1 cellular context compared by ENCODE assay signal in genomic region chr6:25062070-25062811, GRCh38.
A peak's percentile ranks its signal among the peaks of the same experiment; 100 is the strongest.
TF ChIP-seq lines count a peak whose summit lies in the region.

No MANE protein-coding gene starts in this region.

TF ChIP-seq in IMR-90, 13 proteins besides CTCF, POLR2A, EP300 and RAD21:
- TF ChIP-seq USF2 (IDR thresholded peaks at IDR 0.05; ENCODE audit: low read depth, low read length) (no peak), NFE2L2 (IDR thresholded peaks at IDR 0.05; ENCODE audit: low read depth, low read length) (no peak), RCOR1 (IDR thresholded peaks at IDR 0.05; ENCODE audit: insufficient replicate concordance, low read length) (no peak), BHLHE40 (IDR thresholded peaks at IDR 0.05; ENCODE audit: low read depth, low read length) (no peak), RFX5 (IDR thresholded peaks at IDR 0.05; ENCODE audit: low read depth, low read length) (no peak), MAFK (IDR thresholded peaks at IDR 0.05; ENCODE audit: low read depth, low read length) (no peak), ELK1 (IDR thresholded peaks at IDR 0.05; ENCODE audit: borderline replicate concordance, low read depth, low read length) (no peak), CEBPB (IDR thresholded peaks at IDR 0.05; ENCODE audit: low read depth, low read length) (peak; percentile 86)
